In the genomic region with DNA sequence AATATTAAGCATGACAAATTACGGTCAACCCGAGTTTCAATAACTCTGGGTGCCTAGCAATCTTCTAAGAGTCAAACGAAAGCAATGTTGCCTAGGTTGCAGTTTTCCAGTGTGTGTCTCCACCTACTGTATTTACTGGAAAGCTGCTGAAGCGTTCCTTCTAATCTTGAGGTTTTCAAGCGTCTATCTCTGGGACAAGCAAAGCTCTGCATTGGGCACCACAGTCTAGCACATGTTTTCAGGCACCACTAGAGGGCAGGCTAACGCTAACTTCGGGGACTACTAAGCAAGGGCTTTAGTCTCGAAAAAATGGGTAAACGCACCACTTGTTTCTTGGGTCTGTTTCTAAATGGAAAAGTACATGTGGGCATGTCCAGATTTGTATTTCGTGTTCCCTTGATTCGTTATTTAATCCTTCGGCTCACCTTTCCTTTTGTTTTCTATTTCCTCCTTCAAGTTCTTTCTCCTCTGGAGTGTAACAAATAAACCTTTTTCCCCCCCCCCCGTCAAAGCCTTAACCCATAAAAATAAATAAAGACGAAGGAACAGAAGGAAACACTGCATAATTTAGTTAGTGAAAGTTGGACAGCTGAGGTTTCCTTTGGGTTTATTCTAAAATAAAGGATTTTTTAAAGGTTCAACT, we compare ENCODE assay signal across 8 cellular contexts.
DNase-seq lines count a peak whose midpoint lies in the region; ATAC-seq, FAIRE-seq and TF ChIP-seq lines count a peak whose summit lies in the region.
"Not testable (repeated sequence)": the region's sequence is repeated elsewhere in the genome, so short reads cannot be mapped to it uniquely, and the experiment has no call there.

No MANE protein-coding gene starts in this region.

- not testable (repeated sequence) for H3K27me3 ChIP-seq in adrenal gland, heart left ventricle, stomach

- not testable (repeated sequence) for DNase-seq in GM12891 (ENCODE audit: insufficient read length, low spot score); retinal pigment epithelial cell (ENCODE audit: low read depth)
- DNase-seq in activated CD4-positive, alpha-beta T cell treated with anti-CD3 and anti-CD28 coated beads for 24 hours (ENCODE audit: low read depth in 2 of 2), result peak; percentile 53 to 59
- DNase-seq in adrenal gland, result peak; percentile 81 to 95 (median 83)
- peak in 4 of 5 donors; percentile 58 to 73 (median 66) for DNase-seq in heart left ventricle
- DNase-seq in stomach, result peak; percentile 81

- not testable (repeated sequence) for H3K36me3 ChIP-seq in adrenal gland (replicated peaks in 1 of 2); heart left ventricle; stomach

- not testable (repeated sequence) for TF ChIP-seq EP300 in stomach (IDR thresholded peaks at IDR 0.05)

- intact Hi-C loops in adrenal gland (cut with DNase I) (loop anchor here (10.0 kb wide), 1 partner anchor 131 kb away; no protein-coding TSS in a partner anchor), heart left ventricle (cut with DNase I) (loop anchor here in 8 of 10 donors (5.0 kb wide), 2 partner anchors 129 to 134 kb away; no protein-coding TSS in a partner anchor)
- intact Hi-C loops in stomach (cut with DNase I; ENCODE audit: low total_unique reads), result not testable (repeated sequence)

- not testable (repeated sequence) for TF ChIP-seq POLR2A in GM12891 (IDR thresholded peaks at IDR 0.05; ENCODE audit: low read depth, low read length); adrenal gland (IDR thresholded peaks at IDR 0.05); heart left ventricle (IDR thresholded peaks at IDR 0.05); stomach (IDR thresholded peaks at IDR 0.05)

- ATAC-seq in GM21723 (IDR thresholded peaks at IDR 0.05; ENCODE audit: unreplicated experiment) (peak; percentile 95), HG03457 (IDR thresholded peaks at IDR 0.05; ENCODE audit: unreplicated experiment) (peak; percentile 90), heart left ventricle (peak; percentile 89 to 98 (median 97))

- peak; percentile 50 for FAIRE-seq in GM12891 (lab: Jason Lieb, UNC)

- H3K9me3 ChIP-seq in adrenal gland (replicated peaks in 1 of 3); heart left ventricle; stomach: not testable (repeated sequence)

- H3K4me1 ChIP-seq in adrenal gland (replicated peaks in 1 of 2); heart left ventricle; stomach: not testable (repeated sequence)

- TF ChIP-seq CTCF in adrenal gland (IDR thresholded peaks at IDR 0.05), result peak; percentile 29 to 55 (median 44)
- peak; percentile 38 to 65 (median 58) for TF ChIP-seq CTCF in heart left ventricle (IDR thresholded peaks at IDR 0.05)
- peak; percentile 34 for TF ChIP-seq CTCF in retinal pigment epithelial cell (conservative IDR thresholded peaks at IDR 0.05; ENCODE audit: low read depth, low read length)
- peak in 5 of 7 experiments; percentile 9 to 54 (median 42) for TF ChIP-seq CTCF in stomach (IDR thresholded peaks at IDR 0.05)

- H3K4me3 ChIP-seq in adrenal gland, result peak overlapping the region in 1 of 4 donors; percentile 34
- peak overlapping the region in 8 of 12 donors; percentile 14 to 45 (median 30) for H3K4me3 ChIP-seq in heart left ventricle
- not testable (repeated sequence) for H3K4me3 ChIP-seq in retinal pigment epithelial cell (ENCODE audit: low read length)
- H3K4me3 ChIP-seq in stomach, result peak overlapping the region in 2 of 4 donors; percentile 19 to 22

- whole genome bisulfite sequencing in adrenal gland, 4 donors, result 1 to 3% (median 1%) methylated on average over 8 to 13 of the region's 14 CpGs
- 6 to 7% (median 7%) methylated on average over 11 to 14 of the region's 14 CpGs for WGBS in heart left ventricle, 4 donors
- WGBS in stomach, 5 donors, result 0 to 3% (median 1%) methylated on average over 4 to 14 of the region's 14 CpGs

- H3K27ac ChIP-seq in adrenal gland, heart left ventricle, stomach: not testable (repeated sequence)
